Comparison of ENCODE assay signal across 22 cellular contexts in the genomic region with DNA sequence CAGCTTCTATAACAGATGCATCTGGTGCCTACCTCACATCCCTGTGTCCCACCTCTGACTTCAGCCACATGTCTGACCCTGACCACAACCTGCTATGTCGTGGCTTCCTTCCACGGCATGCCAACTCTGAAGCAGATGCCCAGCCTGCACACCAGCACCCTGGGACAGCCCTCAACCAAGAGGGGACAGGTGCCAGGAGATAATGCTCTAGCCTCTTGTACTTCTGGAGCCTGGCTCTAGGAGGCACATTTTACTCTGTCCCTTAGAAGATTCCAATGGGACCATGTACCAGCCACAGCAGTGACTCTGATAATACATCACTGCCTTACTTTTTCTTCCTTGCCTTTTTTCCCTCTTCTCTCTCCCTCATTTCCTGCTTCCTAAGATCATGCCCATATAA. TPM values are rescaled to one million over a fixed set of nuclear protein-coding genes. Genes with fewer than 3 reads are reported as not detected.
DNase-seq lines count a peak whose midpoint lies in the region; ATAC-seq and TF ChIP-seq lines count a peak whose summit lies in the region.
"Had no signal": no experiment of that assay in that cellular context is flagged by ENCODE, and none has a peak within 500 bp of the region (broad histone marks: within the 10 kb centered on the region; RNA-seq: fewer than 3 reads in every experiment).

No MANE protein-coding gene starts in this region.

- DNase-seq in BE2C = no peak
- no peak for DNase-seq in naive B cell
- DNase-seq in NCI-H774 (lab: John Stamatoyannopoulos, UW) = no peak
- DNase-seq in GM20000 (ENCODE audit: low spot score) = no peak
- DNase-seq: activated CD4-positive, alpha-beta T cell treated with anti-CD3 and anti-CD28 coated beads, Interleukin-2, amount 10 ng/mL, durations not matched to agents 24 days and 14 days; CD8-positive, alpha-beta memory T cell; foreskin fibroblast; hypothalamus; Kasumi-1; NCI-H1105; NCI-H2081; NCI-H446 treated with DMSO at 0.1 percent for 48 hours; NK-92 treated with Interleukin-12 subunit alpha and Interleukin-12 subunit beta, amount 100 ng/mL, for 24 hours had no signal

- no peaks in the 10 kb centered on the region for H3K36me3 Mint-ChIP-seq in naive B cell
- H3K36me3 Mint-ChIP-seq: activated naive CD4-positive, alpha-beta T cell treated with anti-CD3 and anti-CD28 coated beads, Interleukin-2, amount 50 U/mL, for 24 hours; CD8-positive, alpha-beta memory T cell had no signal

- H3K27me3 ChIP-seq in BE2C = no peaks in the 10 kb centered on the region
- H3K27me3 ChIP-seq: SJCRH30 had no signal

- no peaks in the 10 kb centered on the region for H3K36me3 ChIP-seq in BE2C
- H3K36me3 ChIP-seq: prostate gland, SJCRH30 had no signal

- H3K27ac Mint-ChIP-seq in naive B cell = peak overlapping the region in 5 of 6 donors; percentile 0 to 93 (median 66)
- H3K27ac Mint-ChIP-seq: activated CD4-positive, alpha-beta T cell treated with anti-CD3 and anti-CD28 coated beads, Interleukin-2, amount 10 ng/mL, durations not matched to agents 24 days and 14 days; activated naive CD4-positive, alpha-beta T cell treated with anti-CD3 and anti-CD28 coated beads, Interleukin-2, amount 50 U/mL, for 24 hours; activated T-helper 1 cell treated with anti-CD3 and anti-CD28 coated beads, Interleukin-12 subunit alpha, Interleukin-12 subunit beta, Interleukin-2, Interleukin-4 antibody, amounts not matched to agents 30 ng/mL and 10 ng/mL and 1 ng/mL, durations not matched to agents 14 hours and 24 hours and 36 hours; CD8-positive, alpha-beta memory T cell had no signal

- H3K9me3 ChIP-seq in BE2C = no peaks in the 10 kb centered on the region
- H3K9me3 ChIP-seq: prostate gland, SJCRH30 had no signal

- H3K4me1 Mint-ChIP-seq in naive B cell = peaks cover 65 to 85% (median 83%) of the 10 kb centered on the region in 3 donors
- H3K4me1 Mint-ChIP-seq: activated CD4-positive, alpha-beta T cell treated with anti-CD3 and anti-CD28 coated beads, Interleukin-2, amount 10 ng/mL, durations not matched to agents 24 days and 14 days had no signal

- no peaks in the 10 kb centered on the region for H3K27me3 Mint-ChIP-seq in naive B cell

- peaks cover 10% of the 10 kb centered on the region for H3K4me1 ChIP-seq in BE2C
- H3K4me1 ChIP-seq: prostate gland had no signal

- TF ChIP-seq CTCF in BE2C (IDR thresholded peaks at IDR 0.05; ENCODE audit: low read depth, low read length) = 0 out of 2 replicates have a peak, but pooled peaks have one; percentile 7
- 0 out of 2 replicates have a peak, but pooled peaks have one; percentile 2 for TF ChIP-seq CTCF in GM12875 (IDR thresholded peaks at IDR 0.05; ENCODE audit: borderline replicate concordance, insufficient read depth, low read depth, low read length)
- no peak for TF ChIP-seq CTCF in VCaP (conservative IDR thresholded peaks at IDR 0.05)
- no peak for TF ChIP-seq CTCF in GM20000 (IDR thresholded peaks at IDR 0.05; ENCODE audit: extremely low read depth, missing control alignments)

- H3K27ac ChIP-seq in VCaP = peak overlapping the region; percentile 47; the same call in 1 of the 2 replicates
- H3K27ac ChIP-seq: epithelial cell of prostate, SJCRH30 had no signal

- no peaks in the 10 kb centered on the region for H3K9me3 Mint-ChIP-seq in naive B cell
- H3K9me3 Mint-ChIP-seq: activated CD4-positive, alpha-beta T cell treated with anti-CD3 and anti-CD28 coated beads, Interleukin-2, amount 10 ng/mL, durations not matched to agents 24 days and 14 days; activated naive CD4-positive, alpha-beta T cell treated with anti-CD3 and anti-CD28 coated beads, Interleukin-2, amount 50 U/mL, for 24 hours; activated T-helper 1 cell treated with anti-CD3 and anti-CD28 coated beads, Interleukin-12 subunit alpha, Interleukin-12 subunit beta, Interleukin-2, Interleukin-4 antibody, amounts not matched to agents 30 ng/mL and 10 ng/mL and 1 ng/mL, durations not matched to agents 14 hours and 24 hours and 36 hours had no signal

- ATAC-seq in naive B cell (ENCODE audit: low read depth in 2 of 2) = no peak
- no peak for ATAC-seq in HG03442 (IDR thresholded peaks at IDR 0.05; ENCODE audit: unreplicated experiment)
- ATAC-seq in GM21529 (IDR thresholded peaks at IDR 0.05; ENCODE audit: unreplicated experiment) = no peak

- no peak overlapping the region for H3K4me3 ChIP-seq in BE2C (ENCODE audit: low read depth, low read length)
- H3K4me3 ChIP-seq in GM12875 (ENCODE audit: low read depth, low read length) = no peak overlapping the region
- H3K4me3 ChIP-seq: prostate gland, SJCRH30 had no signal

- H3K4me3 Mint-ChIP-seq in naive B cell = peak overlapping the region in 1 of 8 donors; percentile 83
- H3K4me3 Mint-ChIP-seq: activated CD4-positive, alpha-beta T cell treated with anti-CD3 and anti-CD28 coated beads, Interleukin-2, amount 10 ng/mL, durations not matched to agents 24 days and 14 days; activated naive CD4-positive, alpha-beta T cell treated with anti-CD3 and anti-CD28 coated beads, Interleukin-2, amount 50 U/mL, for 24 hours; activated T-helper 1 cell treated with anti-CD3 and anti-CD28 coated beads, Interleukin-12 subunit alpha, Interleukin-12 subunit beta, Interleukin-2, Interleukin-4 antibody, amounts not matched to agents 30 ng/mL and 10 ng/mL and 1 ng/mL, durations not matched to agents 14 hours and 24 hours and 36 hours; CD8-positive, alpha-beta memory T cell had no signal

RNA-seq across cellular contexts. Expression of a gene that starts 51.4 kb away (rescaled TPM):
- 28.8 TPM for polyA plus RNA-seq in BE2C (2012; ENCODE audit: insufficient read depth, insufficient read length, low read depth)
- 10 to 100 TPM; 27.7 to 48.4 (median 40.1) TPM for polyA plus RNA-seq in naive B cell (ENCODE audit: low read depth in 6 of 6)
- polyA plus RNA-seq: CD8-positive, alpha-beta memory T cell had no signal

Comparison
In these comparisons a context has a peak if more than half of its experiments do, and no peak if none do; other contexts are left out.
1. CTCF ChIP-seq: peak in BE2C (single experiment) and GM12875 (single experiment); none in VCaP (single experiment) and GM20000 (single experiment).